19 cellular contexts compared by ENCODE assay signal in the genomic region with DNA sequence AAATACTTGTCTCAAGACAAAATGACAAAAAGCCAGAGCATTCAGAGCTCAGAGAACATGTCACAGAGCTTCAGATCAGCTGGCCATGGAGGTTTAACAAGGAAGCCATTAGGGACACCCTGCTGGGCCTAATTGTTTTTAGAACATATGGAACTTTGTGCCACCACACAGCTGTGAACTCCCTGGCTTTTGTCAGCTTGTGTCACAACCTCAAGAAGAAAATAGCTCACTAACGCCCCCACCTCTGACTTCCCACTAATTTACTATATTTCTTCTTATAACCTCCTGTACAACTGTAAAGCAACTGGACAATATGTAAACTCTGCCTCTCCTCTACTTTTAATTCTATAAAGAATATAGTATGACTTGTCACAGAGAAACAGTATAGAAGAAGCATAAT. TPM values are rescaled to one million over a fixed set of nuclear protein-coding genes. Genes with fewer than 3 reads are reported as not detected.
DNase-seq lines count a peak whose midpoint lies in the region; ATAC-seq and TF ChIP-seq lines count a peak whose summit lies in the region.
"Had no signal": no experiment of that assay in that cellular context is flagged by ENCODE, and none has a peak within 500 bp of the region (broad histone marks: within the 10 kb centered on the region; RNA-seq: fewer than 3 reads in every experiment).

No MANE protein-coding gene starts in this region.

- ATAC-seq in GM21717 (IDR thresholded peaks at IDR 0.05; ENCODE audit: unreplicated experiment) = no peak
- ATAC-seq: naive thymus-derived CD4-positive, alpha-beta T cell; stimulated activated naive CD8-positive, alpha-beta T cell treated with anti-CD3 and anti-CD28 coated beads, Interleukin-15, amount 100 ng/mL, for 72 hours had no signal

- CTCF ChIA-PET in OCI-LY7 (lab: Charles Lee; ENCODE audit: unreplicated experiment) = interaction anchor here (1.0 to 1.5 kb wide), 2 partner anchors 16 to 66 kb away, joined by 3 to 5 read pairs; no protein-coding TSS in a partner anchor
- CTCF ChIA-PET in RWPE1 (lab: Yijun Ruan, JAX) = interaction anchor here (0.6 to 1.3 kb wide), 4 partner anchors 13 to 464 kb away, joined by 3 to 5 read pairs (median 3); no protein-coding TSS in a partner anchor

- H3K4me1 ChIP-seq in Loucy (ENCODE audit: insufficient read depth, low read length, poor library complexity, severe bottlenecking) (peaks cover 21% of the 10 kb centered on the region), OCI-LY7 (ENCODE audit: insufficient read depth, low read length, poor library complexity, severe bottlenecking) (peaks cover 22% of the 10 kb centered on the region), Peyer's patch (peaks cover 0 to 5% (median 0%) of the 10 kb centered on the region in 4 donors)
- H3K4me1 ChIP-seq: uterus had no signal

- BruUV-seq in OCI-LY7 (replicated peaks; lab: Mats Ljungman, UMichigan) = no TSS peak

- TF ChIP-seq RAD21 in neural cell (conservative IDR thresholded peaks at IDR 0.05) = no peak

- H3K9me3 ChIP-seq in Loucy (ENCODE audit: insufficient read depth, low read depth, low read length) (no peaks in the 10 kb centered on the region), OCI-LY7 (ENCODE audit: low read length) (no peaks in the 10 kb centered on the region), neural cell (ENCODE audit: low read length) (no peaks in the 10 kb centered on the region), Peyer's patch (no peaks in the 10 kb centered on the region)
- H3K9me3 ChIP-seq: uterus had no signal

- H3K79me2 ChIP-seq in Loucy (ENCODE audit: insufficient read depth, low read length) (no peaks in the 10 kb centered on the region), OCI-LY7 (ENCODE audit: insufficient read depth, low read depth, low read length) (no peaks in the 10 kb centered on the region), neural cell (replicated peaks; ENCODE audit: insufficient read depth, low read length) (no peaks in the 10 kb centered on the region)

- POLR2A ChIA-PET in OCI-LY7 (lab: Charles Lee) = interaction anchor here (0.5 to 1.0 kb wide), 5 partner anchors 9 to 301 kb away, joined by 3 to 5 read pairs (median 3); no protein-coding TSS in a partner anchor
- POLR2A ChIA-PET in RWPE1 (lab: Yijun Ruan, JAX; ENCODE audit: low non-redundant PET) = no interaction called here

- H3K9ac ChIP-seq in Loucy (ENCODE audit: low read depth, low read length, poor library complexity, severe bottlenecking) = no peak overlapping the region
- H3K9ac ChIP-seq in neural cell (ENCODE audit: low read length) = no peak overlapping the region

- TF ChIP-seq POLR2A in Peyer's patch (IDR thresholded peaks at IDR 0.05) = no peak

- H3K4me2 ChIP-seq in Loucy (ENCODE audit: low read depth, low read length, poor library complexity, severe bottlenecking) (no peak overlapping the region), OCI-LY7 (ENCODE audit: low read length) (no peak overlapping the region), neural cell (ENCODE audit: low read length) (no peak overlapping the region)

- peak; percentile 28; the same call in 1 of the 2 replicates for TF ChIP-seq CTCF in Loucy (conservative IDR thresholded peaks at IDR 0.05; ENCODE audit: low read length)
- TF ChIP-seq CTCF in OCI-LY7 (conservative IDR thresholded peaks at IDR 0.05; ENCODE audit: low read length) = peak; percentile 60; the same call in 1 of the 2 replicates
- TF ChIP-seq CTCF in neural cell (IDR thresholded peaks at IDR 0.05; ENCODE audit: poor library complexity, severe bottlenecking) = peak; percentile 14
- no peak for TF ChIP-seq CTCF in Peyer's patch (IDR thresholded peaks at IDR 0.05)
- TF ChIP-seq CTCF in RWPE1 (conservative IDR thresholded peaks at IDR 0.05; ENCODE audit: low read depth) = no peak

- H3K27me3 ChIP-seq in Loucy (ENCODE audit: insufficient read depth, low read length, poor library complexity, severe bottlenecking) (no peaks in the 10 kb centered on the region), neural cell (ENCODE audit: insufficient read depth, low read depth, low read length) (no peaks in the 10 kb centered on the region), Peyer's patch (no peaks in the 10 kb centered on the region)
- H3K27me3 ChIP-seq: uterus had no signal

- TF ChIP-seq EP300 in neural cell (conservative IDR thresholded peaks at IDR 0.05; ENCODE audit: poor library complexity, severe bottlenecking) = no peak

- no peaks in the 10 kb centered on the region for H4K20me1 ChIP-seq in Loucy (ENCODE audit: insufficient read depth, low read length, poor library complexity, severe bottlenecking)
- H4K20me1 ChIP-seq in OCI-LY7 (ENCODE audit: insufficient read depth, low read length) = no peaks in the 10 kb centered on the region
- H4K20me1 ChIP-seq in neural cell (ENCODE audit: insufficient read depth) = no peaks in the 10 kb centered on the region

- peak; percentile 6 for DNase-seq in NCI-H510A treated with DMSO at 0.1 percent for 48 hours (lab: John Stamatoyannopoulos, UW)
- no peak for DNase-seq in NCI-H510A (lab: John Stamatoyannopoulos, UW)
- DNase-seq in OCI-LY7 (ENCODE audit: low spot score) = no peak
- DNase-seq in Peyer's patch = no peak
- DNase-seq in RWPE1 (ENCODE audit: low spot score) = no peak
- DNase-seq: activated T-cell treated with anti-CD3 and anti-CD28 coated beads, Interleukin-2, amount 50 U/mL, for 48 hours; CD8-positive, alpha-beta memory T cell; central memory CD4-positive, alpha-beta T cell; GDM1; naive thymus-derived CD4-positive, alpha-beta T cell; NCI-H187 treated with DMSO at 0.1 percent for 48 hours; stimulated activated CD4-positive, alpha-beta T cell treated with anti-CD3 and anti-CD28 coated beads, Interleukin-15, amount 100 ng/mL, for 24 hours; stimulated activated naive CD8-positive, alpha-beta T cell treated with anti-CD3 and anti-CD28 coated beads, Interleukin-15, amount 100 ng/mL, for 72 hours; uterus had no signal

- H2AFZ ChIP-seq in Loucy (ENCODE audit: low read length) = peak overlapping the region; percentile 72; the same call in 1 of the 2 replicates
- no peak overlapping the region for H2AFZ ChIP-seq in OCI-LY7 (ENCODE audit: low read length)
- no peak overlapping the region for H2AFZ ChIP-seq in neural cell (ENCODE audit: low read depth, low read length)

- H3K36me3 ChIP-seq in Loucy (ENCODE audit: insufficient read depth, low read length) (no peaks in the 10 kb centered on the region), OCI-LY7 (ENCODE audit: insufficient read depth, low read length) (no peaks in the 10 kb centered on the region), neural cell (ENCODE audit: insufficient read depth, low read length) (no peaks in the 10 kb centered on the region), Peyer's patch (no peaks in the 10 kb centered on the region)
- H3K36me3 ChIP-seq: uterus had no signal

- H3K4me3 ChIP-seq in Loucy (ENCODE audit: low read length, poor library complexity, severe bottlenecking) (no peak overlapping the region), OCI-LY7 (ENCODE audit: low read depth, low read length, poor library complexity, severe bottlenecking) (no peak overlapping the region), neural cell (ENCODE audit: low read length) (no peak overlapping the region), Peyer's patch (no peak overlapping the region)
- H3K4me3 ChIP-seq: uterus had no signal

- H3K27ac ChIP-seq in OCI-LY7 (ENCODE audit: low read depth, low read length, poor library complexity, severe bottlenecking) = no peak overlapping the region
- peak overlapping the region; percentile 24 for H3K27ac ChIP-seq in neural cell (ENCODE audit: low read length)
- H3K27ac ChIP-seq in Peyer's patch = no peak overlapping the region
- H3K27ac ChIP-seq in RWPE1 = no peak overlapping the region

- intact Hi-C loops in OCI-LY7 (cut with micrococcal nuclease; ENCODE audit: unreplicated experiment) = loop anchor here (5.0 kb wide), 1 partner anchor 396 kb away; no protein-coding TSS in a partner anchor

- H3K9me2 ChIP-seq in Loucy (replicated peaks; ENCODE audit: low read depth, low read length) (no peaks in the 10 kb centered on the region), OCI-LY7 (ENCODE audit: insufficient read depth, low read length) (no peaks in the 10 kb centered on the region), neural cell (ENCODE audit: insufficient read depth, low read length) (no peaks in the 10 kb centered on the region)

- H3F3A ChIP-seq in Loucy (ENCODE audit: low read depth) (no peaks in the 10 kb centered on the region), neural cell (ENCODE audit: insufficient read depth, low read length, poor library complexity, severe bottlenecking) (no peaks in the 10 kb centered on the region)

TF ChIP-seq in neural cell, 6 proteins besides CTCF, POLR2A, EP300 and RAD21 (continues in another document):
- no peak for TF ChIP-seq REST (IDR thresholded peaks at IDR 0.05; ENCODE audit: borderline replicate concordance)

RNA-seq across cellular contexts. Expression of gene TDRD10, which starts 21.0 kb away (rescaled TPM):
- 0.13 TPM in 1 of 2 replicates, not detected in the other for total RNA-seq in OCI-LY7 (2014; rRNA removed; shearing (Covaris generic))
- total RNA-seq in OCI-LY7 (2022) (not detected in 2 replicates), Peyer's patch (1 to 10 TPM in 2 of 4 donors, under 1 TPM in 1, not detected in 1; 0.53 to 3.5 (median 1.6) TPM)
- polyA plus RNA-seq in neural cell = not detected in 2 replicates
- not detected in 2 replicates for polyA minus RNA-seq in neural cell
- total RNA-seq: activated CD4-positive, alpha-beta memory T cell treated with anti-CD3 and anti-CD28 coated beads for 36 hours; CD8-positive, alpha-beta memory T cell; fibroblast of villous mesenchyme had no signal
- polyA plus RNA-seq: CD8-positive, alpha-beta memory T cell; naive thymus-derived CD4-positive, alpha-beta T cell had no signal

RNA-seq across cellular contexts. Expression of gene SHE, which starts 21.2 kb away (rescaled TPM):
- not detected in 2 replicates for total RNA-seq in OCI-LY7 (2014; rRNA removed; shearing (Covaris generic))
- not detected in 2 replicates for total RNA-seq in OCI-LY7 (2022)
- polyA plus RNA-seq in neural cell = 0.04 TPM in 1 of 2 replicates, not detected in the other
- polyA minus RNA-seq in neural cell = not detected in 2 replicates
- total RNA-seq in Peyer's patch = 10 to 100 TPM in 1 of 4 donors, 1 to 10 TPM in 3; 1.6 to 19.8 (median 7.3) TPM
- total RNA-seq: CD8-positive, alpha-beta memory T cell; fibroblast of villous mesenchyme; naive thymus-derived CD4-positive, alpha-beta T cell had no signal
- polyA plus RNA-seq: CD8-positive, alpha-beta memory T cell had no signal

Comparison
In these comparisons a context has a peak if more than half of its experiments do, and no peak if none do; other contexts are left out.
1. CTCF ChIP-seq: peak in Loucy (single experiment), OCI-LY7 (single experiment) and neural cell (single experiment); none in Peyer's patch (0 of 6) and RWPE1 (single experiment).